In the genomic region with DNA sequence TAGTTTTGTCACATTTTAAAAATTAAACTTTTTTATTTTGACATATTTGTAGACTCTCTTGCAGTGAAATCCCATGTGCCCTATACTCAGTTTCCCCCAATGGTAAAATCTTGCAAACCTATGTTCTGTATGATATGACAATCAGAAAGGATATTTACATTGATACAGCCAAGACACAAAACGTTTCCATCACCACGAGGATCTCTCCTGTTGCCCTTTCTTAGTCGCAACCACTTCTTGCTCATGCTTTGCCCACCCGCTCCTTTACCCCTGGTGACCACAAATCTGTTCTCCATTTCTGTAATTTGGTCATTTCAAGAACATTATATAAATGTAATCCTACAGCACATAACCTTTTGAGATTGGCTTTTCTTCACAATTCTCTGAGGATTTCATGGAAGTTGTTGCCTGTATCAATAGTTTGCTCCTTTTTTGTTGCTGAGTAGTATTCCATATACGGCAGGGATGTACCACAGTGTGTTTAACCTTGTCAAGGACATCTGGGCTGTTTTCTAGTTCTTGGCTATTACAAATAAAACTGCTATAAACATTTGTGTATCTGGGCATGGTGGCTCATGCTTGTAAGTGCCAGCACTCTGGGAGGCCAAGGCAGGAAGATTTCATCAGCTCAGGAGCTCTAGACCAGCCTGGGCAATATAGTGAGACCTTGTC, we compare ENCODE assay signal across 24 cellular contexts. TPM values are rescaled to one million over a fixed set of nuclear protein-coding genes. Genes with fewer than 3 reads are reported as not detected.
A peak's percentile ranks its signal among the peaks of the same experiment; 100 is the strongest.
DNase-seq lines count a peak whose midpoint lies in the region; ATAC-seq, FAIRE-seq and TF ChIP-seq lines count a peak whose summit lies in the region.
"Had no signal": no experiment of that assay in that cellular context is flagged by ENCODE, and none has a peak within 500 bp of the region (broad histone marks: within the 10 kb centered on the region; RNA-seq: fewer than 3 reads in every experiment).

No MANE protein-coding gene starts in this region.

- DNase-seq in activated CD4-positive, alpha-beta T cell treated with anti-CD3 and anti-CD28 coated beads, Interleukin-2, amount 10 ng/mL, durations not matched to agents 24 days and 14 days = no peak
- DNase-seq in activated CD4-positive, alpha-beta T cell treated with anti-CD3 and anti-CD28 coated beads for 4 hours = no peak
- no peak for DNase-seq in stimulated activated naive CD8-positive, alpha-beta T cell treated with anti-CD3 and anti-CD28 coated beads, Interleukin-15, Interleukin-2, amounts not matched to agents 100 U/mL and 50 U/mL, for 24 hours
- no peak for DNase-seq in stimulated activated naive CD8-positive, alpha-beta T cell treated with anti-CD3 and anti-CD28 coated beads, Interleukin-15, amount 100 ng/mL, for 72 hours
- DNase-seq in astrocyte (ENCODE audit: low read depth) (no peak), H4 (ENCODE audit: low spot score) (no peak), HAP-1 (ENCODE audit: low spot score in 2 of 2) (no peak)
- DNase-seq: CD4-positive, alpha-beta memory T cell; GF-D8; H7; IMR-90; Karpas-422; NCI-H1417 treated with DMSO at 0.1 percent for 48 hours; NCI-H187 treated with DMSO at 0.1 percent for 48 hours; NCI-H226; NCI-H524; NCI-H82; OCI-M1; RPMI8226; SHP77 treated with DMSO at 0.1 percent for 48 hours had no signal

- no peak overlapping the region for H3K27ac ChIP-seq in astrocyte (ENCODE audit: low read depth, low read length)
- H3K27ac ChIP-seq: BLaER1 had no signal

- peak; percentile 64 for FAIRE-seq in astrocyte (lab: Jason Lieb, UNC)
- FAIRE-seq: GM12878, HTR-8/SVneo had no signal

- H3K36me3 Mint-ChIP-seq in activated CD4-positive, alpha-beta T cell treated with anti-CD3 and anti-CD28 coated beads, Interleukin-2, amount 10 ng/mL, durations not matched to agents 24 days and 14 days (ENCODE audit: low read depth) = peaks cover 2% of the 10 kb centered on the region
- no peaks in the 10 kb centered on the region for H3K36me3 Mint-ChIP-seq in astrocyte (ENCODE audit: low read depth, unreplicated experiment)
- H3K36me3 Mint-ChIP-seq in stimulated activated naive CD8-positive, alpha-beta T cell treated with anti-CD3 and anti-CD28 coated beads, Interleukin-15, Interleukin-2, amounts not matched to agents 100 ng/mL and 50 ng/mL, for 24 hours (ENCODE audit: low read depth) = no peaks in the 10 kb centered on the region
- H3K36me3 Mint-ChIP-seq: CD4-positive, alpha-beta memory T cell had no signal

- H3K4me1 ChIP-seq in astrocyte (ENCODE audit: insufficient read depth, low read length) (peaks cover 6% of the 10 kb centered on the region), HAP-1 (peaks cover 3% of the 10 kb centered on the region)

- H3K4me3 Mint-ChIP-seq in activated CD4-positive, alpha-beta T cell treated with anti-CD3 and anti-CD28 coated beads, Interleukin-2, amount 10 ng/mL, durations not matched to agents 24 days and 14 days = no peak overlapping the region
- H3K4me3 Mint-ChIP-seq in stimulated activated naive CD8-positive, alpha-beta T cell treated with anti-CD3 and anti-CD28 coated beads, Interleukin-15, amount 100 ng/mL, for 72 hours = peak overlapping the region in 1 of 2 donors; percentile 25
- H3K4me3 Mint-ChIP-seq in astrocyte (ENCODE audit: unreplicated experiment) = no peak overlapping the region
- no peak overlapping the region for H3K4me3 Mint-ChIP-seq in stimulated activated naive CD8-positive, alpha-beta T cell treated with anti-CD3 and anti-CD28 coated beads, Interleukin-15, Interleukin-2, amounts not matched to agents 100 ng/mL and 50 ng/mL, for 24 hours
- H3K4me3 Mint-ChIP-seq: CD4-positive, alpha-beta memory T cell had no signal

- no peaks in the 10 kb centered on the region for H3K36me3 ChIP-seq in astrocyte (ENCODE audit: insufficient read depth, low read length)
- no peaks in the 10 kb centered on the region for H3K36me3 ChIP-seq in HAP-1 (replicated peaks)
- H3K36me3 ChIP-seq: BLaER1 had no signal

- no peak overlapping the region for H2AFZ ChIP-seq in astrocyte (ENCODE audit: low read depth, low read length)

- H3K79me2 ChIP-seq in astrocyte (ENCODE audit: insufficient read depth, low read length) = no peaks in the 10 kb centered on the region

- H3K27me3 ChIP-seq in astrocyte (ENCODE audit: insufficient read depth, low read length) = no peaks in the 10 kb centered on the region
- H3K27me3 ChIP-seq in HAP-1 (ENCODE audit: low read depth) = no peaks in the 10 kb centered on the region
- H3K27me3 ChIP-seq: BLaER1 had no signal

- H3K4me3 ChIP-seq in astrocyte (ENCODE audit: insufficient read depth, low read depth, low read length) (no peak overlapping the region), HAP-1 (no peak overlapping the region)
- H3K4me3 ChIP-seq: BLaER1, GM12878 had no signal

- peaks cover 15% of the 10 kb centered on the region for H3K27me3 Mint-ChIP-seq in activated CD4-positive, alpha-beta T cell treated with anti-CD3 and anti-CD28 coated beads, Interleukin-2, amount 10 ng/mL, durations not matched to agents 24 days and 14 days
- H3K27me3 Mint-ChIP-seq in stimulated activated naive CD8-positive, alpha-beta T cell treated with anti-CD3 and anti-CD28 coated beads, Interleukin-15, amount 100 ng/mL, for 72 hours = peaks cover 16% of the 10 kb centered on the region
- H3K27me3 Mint-ChIP-seq in astrocyte (ENCODE audit: low read depth, unreplicated experiment) = peaks cover 11% of the 10 kb centered on the region
- peaks cover 28% of the 10 kb centered on the region for H3K27me3 Mint-ChIP-seq in stimulated activated naive CD8-positive, alpha-beta T cell treated with anti-CD3 and anti-CD28 coated beads, Interleukin-15, Interleukin-2, amounts not matched to agents 100 ng/mL and 50 ng/mL, for 24 hours

- no peaks in the 10 kb centered on the region for H4K20me1 ChIP-seq in astrocyte (ENCODE audit: insufficient read depth, low read length)
- H4K20me1 ChIP-seq: BLaER1 had no signal

- peak overlapping the region; percentile 56 for H3K27ac Mint-ChIP-seq in activated CD4-positive, alpha-beta T cell treated with anti-CD3 and anti-CD28 coated beads, Interleukin-2, amount 10 ng/mL, durations not matched to agents 24 days and 14 days
- peak overlapping the region in 1 of 2 donors; percentile 27 for H3K27ac Mint-ChIP-seq in stimulated activated naive CD8-positive, alpha-beta T cell treated with anti-CD3 and anti-CD28 coated beads, Interleukin-15, amount 100 ng/mL, for 72 hours
- no peak overlapping the region for H3K27ac Mint-ChIP-seq in astrocyte (ENCODE audit: unreplicated experiment)
- peak overlapping the region; percentile 64 for H3K27ac Mint-ChIP-seq in stimulated activated naive CD8-positive, alpha-beta T cell treated with anti-CD3 and anti-CD28 coated beads, Interleukin-15, Interleukin-2, amounts not matched to agents 100 ng/mL and 50 ng/mL, for 24 hours

- intact Hi-C loops in activated CD4-positive, alpha-beta T cell treated with anti-CD3 and anti-CD28 coated beads, Interleukin-2, amount 10 ng/mL, durations not matched to agents 24 days and 14 days (cut with micrococcal nuclease) = loop anchor here (2.0 kb wide), 3 partner anchors 35 to 55 kb away; no protein-coding TSS in a partner anchor

- H3K9ac ChIP-seq in astrocyte (ENCODE audit: low read length) = no peak overlapping the region
- H3K9ac ChIP-seq: BLaER1 had no signal

- no peak for TF ChIP-seq CTCF in astrocyte (IDR thresholded peaks at IDR 0.05; ENCODE audit: insufficient read depth, low read depth, low read length)

- H3K9me3 Mint-ChIP-seq in activated CD4-positive, alpha-beta T cell treated with anti-CD3 and anti-CD28 coated beads, Interleukin-2, amount 10 ng/mL, durations not matched to agents 24 days and 14 days = peaks cover 8% of the 10 kb centered on the region
- H3K9me3 Mint-ChIP-seq in stimulated activated naive CD8-positive, alpha-beta T cell treated with anti-CD3 and anti-CD28 coated beads, Interleukin-15, amount 100 ng/mL, for 72 hours = no peaks in the 10 kb centered on the region
- peaks cover 3% of the 10 kb centered on the region for H3K9me3 Mint-ChIP-seq in astrocyte (ENCODE audit: unreplicated experiment)
- H3K9me3 Mint-ChIP-seq in stimulated activated naive CD8-positive, alpha-beta T cell treated with anti-CD3 and anti-CD28 coated beads, Interleukin-15, Interleukin-2, amounts not matched to agents 100 ng/mL and 50 ng/mL, for 24 hours = peaks cover 3% of the 10 kb centered on the region
- H3K9me3 Mint-ChIP-seq: CD4-positive, alpha-beta memory T cell had no signal

- in situ Hi-C loops in HAP-1 (cut with MboI; ENCODE audit: low sequenced_read_pairs) = no loop called here

- H3K4me1 Mint-ChIP-seq in activated CD4-positive, alpha-beta T cell treated with anti-CD3 and anti-CD28 coated beads, Interleukin-2, amount 10 ng/mL, durations not matched to agents 24 days and 14 days = peaks cover 29% of the 10 kb centered on the region
- H3K4me1 Mint-ChIP-seq in stimulated activated naive CD8-positive, alpha-beta T cell treated with anti-CD3 and anti-CD28 coated beads, Interleukin-15, amount 100 ng/mL, for 72 hours = peaks cover 16% of the 10 kb centered on the region
- H3K4me1 Mint-ChIP-seq in astrocyte (ENCODE audit: low read depth, unreplicated experiment) = peaks cover 2% of the 10 kb centered on the region
- H3K4me1 Mint-ChIP-seq in stimulated activated naive CD8-positive, alpha-beta T cell treated with anti-CD3 and anti-CD28 coated beads, Interleukin-15, Interleukin-2, amounts not matched to agents 100 ng/mL and 50 ng/mL, for 24 hours (ENCODE audit: low read depth) = peaks cover 28% of the 10 kb centered on the region
- H3K4me1 Mint-ChIP-seq: CD4-positive, alpha-beta memory T cell had no signal

- peak; percentile 44 for ATAC-seq in stimulated activated naive CD8-positive, alpha-beta T cell treated with anti-CD3 and anti-CD28 coated beads, Interleukin-15, Interleukin-2, amounts not matched to agents 100 U/mL and 50 U/mL, for 24 hours
- ATAC-seq in stimulated activated naive CD8-positive, alpha-beta T cell treated with anti-CD3 and anti-CD28 coated beads, Interleukin-15, amount 100 ng/mL, for 72 hours = no peak

- H3K4me2 ChIP-seq in astrocyte (ENCODE audit: low read length) = no peak overlapping the region
- H3K4me2 ChIP-seq: BLaER1 had no signal

- H3K9me3 ChIP-seq in astrocyte (ENCODE audit: insufficient read depth, low read depth, low read length) (peaks cover 2% of the 10 kb centered on the region), HAP-1 (no peaks in the 10 kb centered on the region)
- H3K9me3 ChIP-seq: BLaER1 had no signal

RNA-seq across cellular contexts. Expression of gene BATF3, which starts 14.0 kb away (rescaled TPM):
- 100.0 and 100 TPM in 2 replicates for total RNA-seq in activated CD4-positive, alpha-beta T cell treated with anti-CD3 and anti-CD28 coated beads, Interleukin-2, amount 10 ng/mL, durations not matched to agents 24 days and 14 days
- total RNA-seq in astrocyte = 1.9 and 2.5 TPM in 2 replicates
- total RNA-seq in H4 (2014; rRNA removed; shearing (Covaris generic)) = 3.8 and 6.5 TPM in 2 replicates

Comparison
In these comparisons a context has a peak if more than half of its experiments do, and no peak if none do; other contexts are left out.
1. RNA of gene BATF3, which starts 14.0 kb away (total RNA-seq): 100.0 to 100 TPM in activated CD4-positive, alpha-beta T cell treated with anti-CD3 and anti-CD28 coated beads, Interleukin-2, amount 10 ng/mL, durations not matched to agents 24 days and 14 days; 3.8 to 6.5 TPM in H4 and 1.9 to 2.5 TPM in astrocyte; every median in the first group is over 10 times any median in the second.